21 cellular contexts compared by ENCODE assay signal in genomic region chr10:110430369-110431273, GRCh38.
DNase-seq lines count a peak whose midpoint lies in the region; ATAC-seq and TF ChIP-seq lines count a peak whose summit lies in the region.
"Had no signal": no experiment of that assay in that cellular context is flagged by ENCODE, and none has a peak within 500 bp of the region (broad histone marks: within the 10 kb centered on the region; RNA-seq: fewer than 3 reads in every experiment).

No MANE protein-coding gene starts in this region.

- TF ChIP-seq CTCF in IMR-90 (conservative IDR thresholded peaks at IDR 0.05; ENCODE audit: low read depth, low read length): no peak

- peak overlapping the region; percentile 37; the same call in 1 of the 2 replicates for H2BK120ac ChIP-seq in IMR-90 (ENCODE audit: low read depth, low read length)
- H2BK120ac ChIP-seq in neuronal stem cell (ENCODE audit: low read depth, low read length): no peak overlapping the region

- BruUV-seq in IMR-90 (replicated peaks; lab: Mats Ljungman, UMichigan): no TSS peak

- H3K23ac ChIP-seq in IMR-90 (ENCODE audit: low read depth, low read length) (no peak overlapping the region; the same call in 1 of the 2 replicates), neuronal stem cell (ENCODE audit: low read depth, low read length, poor library complexity) (peak overlapping the region; percentile 53)

- no peak overlapping the region for H3K4me2 ChIP-seq in IMR-90 (ENCODE audit: low read depth, low read length)
- H3K4me2 ChIP-seq in neuronal stem cell (ENCODE audit: insufficient read depth, low read length, poor library complexity, severe bottlenecking): no peak overlapping the region
- H3K4me2 ChIP-seq: neural progenitor cell had no signal

- dilution Hi-C loops in IMR-90 (cut with HindIII; ENCODE audit: low sequenced_read_pairs, unreplicated experiment): no loop called here

- H3K36me3 Mint-ChIP-seq in activated CD4-positive, alpha-beta T cell treated with anti-CD3 and anti-CD28 coated beads for 36 hours (ENCODE audit: low read depth): no peaks in the 10 kb centered on the region
- H3K36me3 Mint-ChIP-seq: activated naive CD4-positive, alpha-beta T cell treated with anti-CD3 and anti-CD28 coated beads, Interleukin-2, amount 50 U/mL, for 24 hours; CD8-positive, alpha-beta T cell; neural progenitor cell had no signal

- H3K79me1 ChIP-seq in IMR-90 (ENCODE audit: low read depth in 1 of 2, low read length in 2 of 2) (no peaks in the 10 kb centered on the region), neuronal stem cell (ENCODE audit: low read depth, low read length) (no peaks in the 10 kb centered on the region)

- no peak overlapping the region for H2AK9ac ChIP-seq in IMR-90 (replicated peaks; ENCODE audit: low read depth, low read length, poor library complexity)

- H2BK15ac ChIP-seq in IMR-90 (ENCODE audit: low read depth, low read length): peak overlapping the region; percentile 29; the same call in 1 of the 3 replicates
- H2BK15ac ChIP-seq in neuronal stem cell (ENCODE audit: low read length): no peak overlapping the region

- H3K9me1 ChIP-seq in IMR-90 (ENCODE audit: insufficient read depth, low read length): peaks cover 16% of the 10 kb centered on the region

- H3K27ac Mint-ChIP-seq in activated CD4-positive, alpha-beta T cell treated with anti-CD3 and anti-CD28 coated beads for 36 hours: no peak overlapping the region
- H3K27ac Mint-ChIP-seq: activated naive CD4-positive, alpha-beta T cell treated with anti-CD3 and anti-CD28 coated beads, Interleukin-2, amount 50 U/mL, for 24 hours; CD8-positive, alpha-beta T cell; neural progenitor cell had no signal

- H4K91ac ChIP-seq in IMR-90 (ENCODE audit: insufficient read depth, low read depth, low read length) (no peak overlapping the region), neuronal stem cell (ENCODE audit: low read depth, low read length, poor library complexity) (no peak overlapping the region)

- DNase-seq in activated CD4-positive, alpha-beta T cell treated with anti-CD3 and anti-CD28 coated beads for 36 hours: peak; percentile 2
- no peak for DNase-seq in activated CD4-positive, alpha-beta T cell treated with anti-CD3 and anti-CD28 coated beads for 1 hour
- DNase-seq in IMR-90: no peak
- no peak for DNase-seq in epithelial cell of prostate (ENCODE audit: low read depth, low spot score)
- DNase-seq in neuronal stem cell (ENCODE audit: low spot score): no peak
- DNase-seq in DMS 273 treated with DMSO at 0.1 percent for 48 hours (lab: John Stamatoyannopoulos, UW): no peak
- DNase-seq: activated CD8-positive, alpha-beta memory T cell treated with anti-CD3 and anti-CD28 coated beads, Interleukin-2, amount 10 ng/mL, durations not matched to agents 7 days and 5 days; brain microvascular endothelial cell; CD8-positive, alpha-beta T cell; foreskin melanocyte; GM23248; lower lobe of right lung; NCI-H1092; NCI-H69; stimulated activated CD4-positive, alpha-beta T cell treated with anti-CD3 and anti-CD28 coated beads, Interleukin-2, amount 100 ng/mL, for 24 hours had no signal

- H3K27me3 Mint-ChIP-seq in activated CD4-positive, alpha-beta T cell treated with anti-CD3 and anti-CD28 coated beads for 36 hours: no peaks in the 10 kb centered on the region
- H3K27me3 Mint-ChIP-seq: activated CD8-positive, alpha-beta memory T cell treated with anti-CD3 and anti-CD28 coated beads, Interleukin-2, amount 10 ng/mL, durations not matched to agents 7 days and 5 days; activated naive CD4-positive, alpha-beta T cell treated with anti-CD3 and anti-CD28 coated beads, Interleukin-2, amount 50 U/mL, for 24 hours had no signal

- peaks cover 30% of the 10 kb centered on the region for H3K4me1 Mint-ChIP-seq in activated CD4-positive, alpha-beta T cell treated with anti-CD3 and anti-CD28 coated beads for 36 hours

- no peak overlapping the region for H3K27ac ChIP-seq in IMR-90 (ENCODE audit: insufficient read depth, low read length)
- peak overlapping the region; percentile 48 for H3K27ac ChIP-seq in epithelial cell of prostate
- H3K27ac ChIP-seq in neuronal stem cell (replicated peaks; ENCODE audit: low read length): no peak overlapping the region
- H3K27ac ChIP-seq: 22Rv1, brain microvascular endothelial cell, GM23248, lower lobe of right lung, neural progenitor cell, VCaP had no signal

- CTCF ChIA-PET in activated CD4-positive, alpha-beta T cell treated with anti-CD3 and anti-CD28 coated beads for 36 hours (lab: Charles Lee): interaction anchor here (0.6 to 1.3 kb wide), 6 partner anchors 12 to 92 kb away, joined by 3 to 4 read pairs (median 3); no protein-coding TSS in a partner anchor
- CTCF ChIA-PET in IMR-90 (lab: Yijun Ruan, JAX): no interaction called here

- no peak for TF ChIP-seq POLR2A in IMR-90 (IDR thresholded peaks at IDR 0.05; ENCODE audit: low read depth, low read length)

- H2BK12ac ChIP-seq in neuronal stem cell (ENCODE audit: low read length): no peak overlapping the region

- H3K9me3 ChIP-seq in IMR-90 (ENCODE audit: control insufficient read depth, insufficient read depth, low read length) (no peaks in the 10 kb centered on the region), neuronal stem cell (replicated peaks in 1 of 2; ENCODE audit: control insufficient read depth in 2 of 2, insufficient read depth in 1 of 2, low read depth in 1 of 2, low read length in 2 of 2) (peaks cover 0 to 1% of the 10 kb centered on the region in 2 donors)
- H3K9me3 ChIP-seq: lower lobe of right lung had no signal

- no peak overlapping the region for H3K18ac ChIP-seq in IMR-90 (ENCODE audit: low read depth, low read length)
- H3K18ac ChIP-seq in neuronal stem cell (ENCODE audit: low read length): peak overlapping the region; percentile 48

- H3K14ac ChIP-seq in IMR-90 (replicated peaks; ENCODE audit: low read depth, low read length) (peak overlapping the region; percentile 57), neuronal stem cell (ENCODE audit: low read length) (no peak overlapping the region)

- H4K8ac ChIP-seq in IMR-90 (ENCODE audit: low read depth in 2 of 2, low read length in 2 of 2) (0 out of 4 replicates have a peak overlapping the region, but pooled peaks of 1 of the 2 experiments have one; percentile 33), neuronal stem cell (ENCODE audit: low read depth, low read length) (no peak overlapping the region)

- intact Hi-C loops in activated CD4-positive, alpha-beta T cell treated with anti-CD3 and anti-CD28 coated beads for 36 hours (cut with DNase I, micrococcal nuclease): no loop called here
- intact Hi-C loops in IMR-90 (cut with micrococcal nuclease): no loop called here

- H3K56ac ChIP-seq in IMR-90 (ENCODE audit: extremely low read depth, insufficient read depth, low read length): no peak overlapping the region

- 96% methylated on average over 4 of the region's 13 CpGs; no CpG with 5 or more reads in 1 of the 2 experiments for WGBS in IMR-90 (ENCODE audit: extremely low coverage in 2 of 2, insufficient read length in 1 of 2), 2 experiments
- no CpG with 5 or more reads among the region's 13 CpGs for WGBS in neuronal stem cell (ENCODE audit: extremely low coverage in 2 of 2, insufficient read length in 2 of 2, insufficient replicate concordance in 1 of 2), 2 donors

- H3K4me3 ChIP-seq in IMR-90 (ENCODE audit: insufficient read depth, low read depth, low read length): no peak overlapping the region
- H3K4me3 ChIP-seq in neuronal stem cell (ENCODE audit: low read length in 2 of 2): no peak overlapping the region
- H3K4me3 ChIP-seq: GM23248, lower lobe of right lung, neural progenitor cell had no signal

- no peak overlapping the region for H3K4me3 Mint-ChIP-seq in activated CD4-positive, alpha-beta T cell treated with anti-CD3 and anti-CD28 coated beads for 36 hours
- H3K4me3 Mint-ChIP-seq: activated CD8-positive, alpha-beta memory T cell treated with anti-CD3 and anti-CD28 coated beads, Interleukin-2, amount 10 ng/mL, durations not matched to agents 7 days and 5 days; activated naive CD4-positive, alpha-beta T cell treated with anti-CD3 and anti-CD28 coated beads, Interleukin-2, amount 50 U/mL, for 24 hours; CD8-positive, alpha-beta T cell; neural progenitor cell had no signal

- H3K9ac ChIP-seq in IMR-90 (ENCODE audit: low read depth, low read length) (no peak overlapping the region), neuronal stem cell (ENCODE audit: low read depth, low read length, poor library complexity) (no peak overlapping the region)
- H3K9ac ChIP-seq: GM23248, neural progenitor cell had no signal

- H3K27me3 ChIP-seq in IMR-90 (ENCODE audit: control insufficient read depth, insufficient read depth, low read length): no peaks in the 10 kb centered on the region
- no peaks in the 10 kb centered on the region for H3K27me3 ChIP-seq in neuronal stem cell (ENCODE audit: control insufficient read depth in 3 of 3, insufficient read depth in 3 of 3, low read depth in 1 of 3, low read length in 3 of 3)
- H3K27me3 ChIP-seq: brain microvascular endothelial cell, neural progenitor cell had no signal

- H3K9me3 Mint-ChIP-seq in activated CD4-positive, alpha-beta T cell treated with anti-CD3 and anti-CD28 coated beads for 36 hours (ENCODE audit: low read depth): no peaks in the 10 kb centered on the region
- H3K9me3 Mint-ChIP-seq: activated naive CD4-positive, alpha-beta T cell treated with anti-CD3 and anti-CD28 coated beads, Interleukin-2, amount 50 U/mL, for 24 hours; CD8-positive, alpha-beta T cell had no signal

- H2BK5ac ChIP-seq in IMR-90 (ENCODE audit: low read depth, low read length, poor library complexity, severe bottlenecking): no peak overlapping the region
- H2BK5ac ChIP-seq in neuronal stem cell (ENCODE audit: low read length): no peak overlapping the region

- TF ChIP-seq RAD21 in IMR-90 (IDR thresholded peaks at IDR 0.05; ENCODE audit: low read length): no peak

- H2AFZ ChIP-seq in IMR-90 (replicated peaks; ENCODE audit: low read length, poor library complexity): peak overlapping the region; percentile 7
- H2AFZ ChIP-seq in neuronal stem cell (ENCODE audit: low read length): no peak overlapping the region
- H2AFZ ChIP-seq: GM23248 had no signal

- in situ Hi-C loops in IMR-90 (cut with MboI; ENCODE audit: low sequenced_read_pairs): no loop called here

- H2AK5ac ChIP-seq in IMR-90 (ENCODE audit: low read depth, low read length) (no peak overlapping the region; the same call in none of the 2 replicates), neuronal stem cell (ENCODE audit: low read depth, low read length) (no peak overlapping the region)

- POLR2A ChIA-PET in activated CD4-positive, alpha-beta T cell treated with anti-CD3 and anti-CD28 coated beads for 36 hours (lab: Charles Lee): no interaction called here
- POLR2A ChIA-PET in IMR-90 (lab: Charles Lee; ENCODE audit: unreplicated experiment): no interaction called here

- H3K4me1 ChIP-seq in IMR-90 (ENCODE audit: control insufficient read depth, insufficient read depth, low read length): peaks cover 11% of the 10 kb centered on the region
- no peaks in the 10 kb centered on the region for H3K4me1 ChIP-seq in neuronal stem cell (ENCODE audit: control insufficient read depth in 2 of 2, insufficient read depth in 1 of 2, low read depth in 1 of 2, low read length in 2 of 2)
- H3K4me1 ChIP-seq: neural progenitor cell had no signal

- no peak overlapping the region; the same call in 1 of the 2 replicates for H2BK20ac ChIP-seq in IMR-90 (ENCODE audit: low read depth, low read length)

- no peak overlapping the region for H4K5ac ChIP-seq in IMR-90 (ENCODE audit: low read depth, low read length)

- H3K36me3 ChIP-seq in IMR-90 (ENCODE audit: control insufficient read depth, insufficient read depth, low read length) (no peaks in the 10 kb centered on the region), neuronal stem cell (replicated peaks in 1 of 2; ENCODE audit: control insufficient read depth in 2 of 2, insufficient read depth in 2 of 2, low read length in 2 of 2) (no peaks in the 10 kb centered on the region)
- H3K36me3 ChIP-seq: brain microvascular endothelial cell, lower lobe of right lung, neural progenitor cell had no signal

- H3K4ac ChIP-seq in IMR-90 (ENCODE audit: low read depth, low read length): peak overlapping the region; percentile 57; the same call in 1 of the 2 replicates
- no peak overlapping the region for H3K4ac ChIP-seq in neuronal stem cell (ENCODE audit: low read length)

- no peaks in the 10 kb centered on the region for H4K20me1 ChIP-seq in IMR-90 (ENCODE audit: insufficient read depth, low read length)

- no peak for ATAC-seq in activated CD4-positive, alpha-beta T cell treated with anti-CD3 and anti-CD28 coated beads for 36 hours
- ATAC-seq in IMR-90 (ENCODE audit: low read depth) (no peak), GM21576 (IDR thresholded peaks at IDR 0.05; ENCODE audit: unreplicated experiment) (no peak), GM18858 (IDR thresholded peaks at IDR 0.05; ENCODE audit: unreplicated experiment) (no peak)
- ATAC-seq: activated CD8-positive, alpha-beta memory T cell treated with anti-CD3 and anti-CD28 coated beads, Interleukin-2, amount 10 ng/mL, durations not matched to agents 7 days and 5 days; CD8-positive, alpha-beta T cell had no signal
